ENCODE assay signal across 1 cellular context in the genomic region with DNA sequence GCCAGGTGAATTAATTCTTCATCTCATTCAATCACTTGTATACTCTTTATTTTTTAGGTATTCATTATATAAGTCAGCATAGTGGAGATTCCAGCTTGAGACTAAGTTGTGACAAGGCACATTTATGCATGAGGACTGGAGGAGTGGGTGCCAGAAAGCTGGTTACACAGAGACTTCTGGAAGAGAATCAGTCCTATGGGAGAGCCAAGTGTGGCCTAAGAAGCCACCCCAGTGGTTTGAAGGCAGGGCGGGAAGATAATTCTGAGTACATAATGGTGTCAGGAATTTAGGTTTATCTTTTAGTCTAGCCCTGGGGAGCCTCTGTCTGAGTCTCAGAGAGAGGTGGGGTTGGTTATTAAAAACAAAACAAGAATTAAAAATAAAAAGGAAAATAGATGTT.
TF ChIP-seq lines count a peak whose summit lies in the region.

No MANE protein-coding gene starts in this region.

TF ChIP-seq in GM23338, 12 proteins besides CTCF, POLR2A, EP300 and RAD21 (continued from another document):
- TF ChIP-seq STAT1 (IDR thresholded peaks at IDR 0.05; ENCODE audit: unreplicated experiment), result no peak
- TF ChIP-seq, protein P1, sequence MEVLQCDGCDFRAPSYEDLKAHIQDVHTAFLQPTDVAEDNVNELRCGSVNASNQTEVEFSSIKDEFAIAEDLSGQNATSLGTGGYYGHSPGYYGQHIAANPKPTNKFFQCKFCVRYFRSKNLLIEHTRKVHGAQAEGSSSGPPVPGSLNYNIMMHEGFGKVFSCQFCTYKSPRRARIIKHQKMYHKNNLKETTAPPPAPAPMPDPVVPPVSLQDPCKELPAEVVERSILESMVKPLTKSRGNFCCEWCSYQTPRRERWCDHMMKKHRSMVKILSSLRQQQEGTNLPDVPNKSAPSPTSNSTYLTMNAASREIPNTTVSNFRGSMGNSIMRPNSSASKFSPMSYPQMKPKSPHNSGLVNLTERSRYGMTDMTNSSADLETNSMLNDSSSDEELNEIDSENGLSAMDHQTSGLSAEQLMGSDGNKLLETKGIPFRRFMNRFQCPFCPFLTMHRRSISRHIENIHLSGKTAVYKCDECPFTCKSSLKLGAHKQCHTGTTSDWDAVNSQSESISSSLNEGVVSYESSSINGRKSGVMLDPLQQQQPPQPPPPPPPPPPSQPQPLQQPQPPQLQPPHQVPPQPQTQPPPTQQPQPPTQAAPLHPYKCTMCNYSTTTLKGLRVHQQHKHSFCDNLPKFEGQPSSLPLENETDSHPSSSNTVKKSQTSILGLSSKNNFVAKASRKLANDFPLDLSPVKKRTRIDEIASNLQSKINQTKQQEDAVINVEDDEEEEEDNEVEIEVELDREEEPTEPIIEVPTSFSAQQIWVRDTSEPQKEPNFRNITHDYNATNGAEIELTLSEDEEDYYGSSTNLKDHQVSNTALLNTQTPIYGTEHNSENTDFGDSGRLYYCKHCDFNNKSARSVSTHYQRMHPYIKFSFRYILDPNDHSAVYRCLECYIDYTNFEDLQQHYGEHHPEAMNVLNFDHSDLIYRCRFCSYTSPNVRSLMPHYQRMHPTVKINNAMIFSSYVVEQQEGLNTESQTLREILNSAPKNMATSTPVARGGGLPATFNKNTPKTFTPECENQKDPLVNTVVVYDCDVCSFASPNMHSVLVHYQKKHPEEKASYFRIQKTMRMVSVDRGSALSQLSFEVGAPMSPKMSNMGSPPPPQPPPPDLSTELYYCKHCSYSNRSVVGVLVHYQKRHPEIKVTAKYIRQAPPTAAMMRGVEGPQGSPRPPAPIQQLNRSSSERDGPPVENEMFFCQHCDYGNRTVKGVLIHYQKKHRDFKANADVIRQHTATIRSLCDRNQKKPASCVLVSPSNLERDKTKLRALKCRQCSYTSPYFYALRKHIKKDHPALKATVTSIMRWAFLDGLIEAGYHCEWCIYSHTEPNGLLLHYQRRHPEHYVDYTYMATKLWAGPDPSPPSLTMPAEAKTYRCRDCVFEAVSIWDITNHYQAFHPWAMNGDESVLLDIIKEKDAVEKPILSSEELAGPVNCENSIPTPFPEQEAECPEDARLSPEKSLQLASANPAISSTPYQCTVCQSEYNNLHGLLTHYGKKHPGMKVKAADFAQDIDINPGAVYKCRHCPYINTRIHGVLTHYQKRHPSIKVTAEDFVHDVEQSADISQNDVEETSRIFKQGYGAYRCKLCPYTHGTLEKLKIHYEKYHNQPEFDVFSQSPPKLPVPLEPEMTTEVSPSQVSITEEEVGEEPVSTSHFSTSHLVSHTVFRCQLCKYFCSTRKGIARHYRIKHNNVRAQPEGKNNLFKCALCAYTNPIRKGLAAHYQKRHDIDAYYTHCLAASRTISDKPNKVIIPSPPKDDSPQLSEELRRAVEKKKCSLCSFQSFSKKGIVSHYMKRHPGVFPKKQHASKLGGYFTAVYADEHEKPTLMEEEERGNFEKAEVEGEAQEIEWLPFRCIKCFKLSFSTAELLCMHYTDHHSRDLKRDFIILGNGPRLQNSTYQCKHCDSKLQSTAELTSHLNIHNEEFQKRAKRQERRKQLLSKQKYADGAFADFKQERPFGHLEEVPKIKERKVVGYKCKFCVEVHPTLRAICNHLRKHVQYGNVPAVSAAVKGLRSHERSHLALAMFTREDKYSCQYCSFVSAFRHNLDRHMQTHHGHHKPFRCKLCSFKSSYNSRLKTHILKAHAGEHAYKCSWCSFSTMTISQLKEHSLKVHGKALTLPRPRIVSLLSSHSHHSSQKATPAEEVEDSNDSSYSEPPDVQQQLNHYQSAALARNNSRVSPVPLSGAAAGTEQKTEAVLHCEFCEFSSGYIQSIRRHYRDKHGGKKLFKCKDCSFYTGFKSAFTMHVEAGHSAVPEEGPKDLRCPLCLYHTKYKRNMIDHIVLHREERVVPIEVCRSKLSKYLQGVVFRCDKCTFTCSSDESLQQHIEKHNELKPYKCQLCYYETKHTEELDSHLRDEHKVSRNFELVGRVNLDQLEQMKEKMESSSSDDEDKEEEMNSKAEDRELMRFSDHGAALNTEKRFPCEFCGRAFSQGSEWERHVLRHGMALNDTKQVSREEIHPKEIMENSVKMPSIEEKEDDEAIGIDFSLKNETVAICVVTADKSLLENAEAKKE (CRISPR knock-in tag; IDR thresholded peaks at IDR 0.05), result no peak
